ENCODE assay signal across 32 cellular contexts in genomic region chr9:76613150-76613781, GRCh38.
"Had no signal": no experiment of that assay in that cellular context is flagged by ENCODE, and none has a peak within 500 bp of the region (broad histone marks: within the 10 kb centered on the region; RNA-seq: fewer than 3 reads in every experiment).

No MANE protein-coding gene starts in this region.

- ATAC-seq: activated T-cell treated with anti-CD3 and anti-CD28 coated beads, Interleukin-2, amount 50 U/mL, for 4 hours; body of pancreas; PC-3 had no signal

- DNase-seq: activated CD4-positive, alpha-beta T cell treated with anti-CD3 and anti-CD28 coated beads, Interleukin-2, amount 10 ng/mL, durations not matched to agents 24 days and 14 days; activated CD4-positive, alpha-beta T cell treated with anti-CD3 and anti-CD28 coated beads, Interleukin-2, amount 50 U/mL, for 4 hours; activated CD8-positive, alpha-beta memory T cell treated with anti-CD3 and anti-CD28 coated beads, Interleukin-2, amount 50 U/mL, for 4 hours; activated naive CD4-positive, alpha-beta T cell treated with anti-CD3 and anti-CD28 coated beads, Interleukin-2, amount 50 U/mL, for 16 hours; activated naive CD8-positive, alpha-beta T cell treated with anti-CD3 and anti-CD28 coated beads, Interleukin-2, amount 10 ng/mL, durations not matched to agents 7 days and 5 days; activated T-cell treated with anti-CD3 and anti-CD28 coated beads for 4 hours; activated T-cell treated with anti-CD3 and anti-CD28 coated beads, Interleukin-2, amount 50 U/mL, for 4 hours; adrenal gland; body of pancreas; MM.1S; MV-4-11; NCI-H1092; NCI-H1436 treated with DMSO at 0.1 percent for 48 hours; NCI-H1694 treated with DMSO at 0.1 percent for 48 hours; NCI-H2029; NCI-H2107; NCI-H2171; NCI-H510A; NCI-H526; NCI-H748 treated with DMSO at 0.1 percent for 48 hours; NK-92 treated with Interleukin-12 subunit alpha and Interleukin-12 subunit beta, amount 100 ng/mL, for 24 hours; PC-3; Peyer's patch; RPMI8226; SHP77 treated with DMSO at 0.1 percent for 48 hours; SK-N-SH had no signal

- H3K27ac Mint-ChIP-seq: activated CD4-positive, alpha-beta T cell treated with anti-CD3 and anti-CD28 coated beads, Interleukin-2, amount 10 ng/mL, durations not matched to agents 24 days and 14 days; activated naive CD8-positive, alpha-beta T cell treated with anti-CD3 and anti-CD28 coated beads, Interleukin-2, amount 10 ng/mL, durations not matched to agents 7 days and 5 days; activated T-helper 1 cell treated with anti-CD3 and anti-CD28 coated beads, Interleukin-12 subunit alpha, Interleukin-12 subunit beta, Interleukin-2, Interleukin-4 antibody, amounts not matched to agents 30 ng/mL and 10 ng/mL and 1 ng/mL, durations not matched to agents 14 hours and 24 hours and 36 hours; T-helper 1 cell treated with Interleukin-12 subunit alpha and Interleukin-12 subunit beta and Interleukin-4 antibody, amounts not matched to agents 30 μg/mL and 1 μg/mL, for 36 hours; T-helper 2 cell treated with Interferon-gamma antibody and Interleukin-4, amounts not matched to agents 5 μg/mL and 100 μg/mL, for 36 hours had no signal

- H3K4me3 Mint-ChIP-seq: activated CD4-positive, alpha-beta T cell treated with anti-CD3 and anti-CD28 coated beads, Interleukin-2, amount 10 ng/mL, durations not matched to agents 24 days and 14 days; activated naive CD8-positive, alpha-beta T cell treated with anti-CD3 and anti-CD28 coated beads, Interleukin-2, amount 10 ng/mL, durations not matched to agents 7 days and 5 days; activated T-cell treated with anti-CD3 and anti-CD28 coated beads, Interleukin-2, amount 50 U/mL, for 4 hours; activated T-helper 1 cell treated with anti-CD3 and anti-CD28 coated beads, Interleukin-12 subunit alpha, Interleukin-12 subunit beta, Interleukin-2, Interleukin-4 antibody, amounts not matched to agents 30 ng/mL and 10 ng/mL and 1 ng/mL, durations not matched to agents 14 hours and 24 hours and 36 hours; T-helper 1 cell treated with Interleukin-12 subunit alpha and Interleukin-12 subunit beta and Interleukin-4 antibody, amounts not matched to agents 30 μg/mL and 1 μg/mL, for 36 hours; T-helper 2 cell treated with Interferon-gamma antibody and Interleukin-4, amounts not matched to agents 5 μg/mL and 100 μg/mL, for 36 hours had no signal

- H3K4me1 ChIP-seq: adrenal gland, breast epithelium, SJSA1 had no signal

- H3K36me3 Mint-ChIP-seq: activated naive CD8-positive, alpha-beta T cell treated with anti-CD3 and anti-CD28 coated beads, Interleukin-2, amount 10 ng/mL, durations not matched to agents 7 days and 5 days had no signal

- H3K9me3 ChIP-seq: adrenal gland, body of pancreas, breast epithelium, Peyer's patch, SJSA1, SK-N-SH had no signal

- H3K9me3 Mint-ChIP-seq: activated CD4-positive, alpha-beta T cell treated with anti-CD3 and anti-CD28 coated beads, Interleukin-2, amount 10 ng/mL, durations not matched to agents 24 days and 14 days; activated naive CD8-positive, alpha-beta T cell treated with anti-CD3 and anti-CD28 coated beads, Interleukin-2, amount 10 ng/mL, durations not matched to agents 7 days and 5 days; activated T-cell treated with anti-CD3 and anti-CD28 coated beads, Interleukin-2, amount 50 U/mL, for 4 hours; activated T-helper 1 cell treated with anti-CD3 and anti-CD28 coated beads, Interleukin-12 subunit alpha, Interleukin-12 subunit beta, Interleukin-2, Interleukin-4 antibody, amounts not matched to agents 30 ng/mL and 10 ng/mL and 1 ng/mL, durations not matched to agents 14 hours and 24 hours and 36 hours; T-helper 1 cell treated with Interleukin-12 subunit alpha and Interleukin-12 subunit beta and Interleukin-4 antibody, amounts not matched to agents 30 μg/mL and 1 μg/mL, for 36 hours; T-helper 2 cell treated with Interferon-gamma antibody and Interleukin-4, amounts not matched to agents 5 μg/mL and 100 μg/mL, for 36 hours had no signal

- H3K36me3 ChIP-seq: adrenal gland, breast epithelium, SJSA1 had no signal

- H3K27ac ChIP-seq: adrenal gland, body of pancreas, breast epithelium, KMS-11, SJSA1 had no signal

- H3K4me3 ChIP-seq: adrenal gland, body of pancreas, breast epithelium, Peyer's patch, SJSA1 had no signal

- H3K27me3 ChIP-seq: adrenal gland, body of pancreas, breast epithelium, Peyer's patch, SJSA1 had no signal
